In genomic region chr12:109864916-109865315, GRCh38 we compare ENCODE assay signal across 11 cellular contexts. TPM values are rescaled to one million over a fixed set of nuclear protein-coding genes. Genes with fewer than 3 reads are reported as not detected.
DNase-seq lines count a peak whose midpoint lies in the region; ATAC-seq and TF ChIP-seq lines count a peak whose summit lies in the region.
"Had no signal": no experiment of that assay in that cellular context is flagged by ENCODE, and none has a peak within 500 bp of the region (broad histone marks: within the 10 kb centered on the region; RNA-seq: fewer than 3 reads in every experiment).

No MANE protein-coding gene starts in this region.

- H4K20me1 ChIP-seq in IMR-90 (ENCODE audit: insufficient read depth, low read length), result peaks cover 16% of the 10 kb centered on the region

- no peak for DNase-seq in AG04450 (ENCODE audit: low read depth, low spot score)
- DNase-seq in IMR-90, result no peak
- no peak for DNase-seq in colonic mucosa
- no peak for DNase-seq in activated CD4-positive, CD25-positive, alpha-beta regulatory T cell treated with anti-CD3 and anti-CD28 coated beads, Interleukin-2, amount 50 U/mL, for 72 hours
- no peak for DNase-seq in activated naive CD4-positive, alpha-beta T cell treated with Interleukin-2 at 50 U/mL for 16 hours
- DNase-seq: aorta, BE2C had no signal

- no peak overlapping the region for H2AFZ ChIP-seq in IMR-90 (replicated peaks; ENCODE audit: low read length, poor library complexity)

- H3K4ac ChIP-seq in IMR-90 (ENCODE audit: low read depth, low read length), result no peak overlapping the region

- H2BK120ac ChIP-seq in IMR-90 (ENCODE audit: low read depth, low read length), result no peak overlapping the region

- ATAC-seq in IMR-90 (ENCODE audit: low read depth) (no peak), HG03457 (IDR thresholded peaks at IDR 0.05; ENCODE audit: unreplicated experiment) (no peak), HG03432 (IDR thresholded peaks at IDR 0.05; ENCODE audit: unreplicated experiment) (no peak)
- ATAC-seq: HCT116 had no signal

- intact Hi-C loops in IMR-90 (cut with micrococcal nuclease) (no loop called here), colonic mucosa (cut with DNase I) (no loop called here)

- H3K4me2 ChIP-seq in IMR-90 (ENCODE audit: low read depth, low read length), result no peak overlapping the region

- H2BK5ac ChIP-seq in IMR-90 (ENCODE audit: low read depth, low read length, poor library complexity, severe bottlenecking), result no peak overlapping the region

- no peak for TF ChIP-seq RAD21 in IMR-90 (IDR thresholded peaks at IDR 0.05; ENCODE audit: low read length)

- in situ Hi-C loops in IMR-90 (cut with MboI; ENCODE audit: low sequenced_read_pairs), result no loop called here

- no peaks in the 10 kb centered on the region for H3K27me3 ChIP-seq in AG04450 (ENCODE audit: control insufficient read depth, insufficient read depth, low read length)
- no peaks in the 10 kb centered on the region for H3K27me3 ChIP-seq in IMR-90 (ENCODE audit: control insufficient read depth, insufficient read depth, low read length)
- H3K27me3 ChIP-seq in colonic mucosa, result no peaks in the 10 kb centered on the region
- H3K27me3 ChIP-seq in neutrophil, result no peaks in the 10 kb centered on the region
- H3K27me3 ChIP-seq: BE2C had no signal

- no peak overlapping the region for H2AK9ac ChIP-seq in IMR-90 (replicated peaks; ENCODE audit: low read depth, low read length, poor library complexity)

- dilution Hi-C loops in IMR-90 (cut with HindIII; ENCODE audit: low sequenced_read_pairs, unreplicated experiment), result no loop called here

- CTCF ChIA-PET in AG04450 (lab: Charles Lee), result interaction anchor here (0.7 to 5.5 kb wide), 4 partner anchors 8 to 57 kb away, joined by 3 to 39 read pairs (median 15); no protein-coding TSS in a partner anchor
- CTCF ChIA-PET in IMR-90 (lab: Yijun Ruan, JAX), result no interaction called here

- BruUV-seq in IMR-90 (replicated peaks; lab: Mats Ljungman, UMichigan), result no TSS peak

- no peak overlapping the region for H2BK15ac ChIP-seq in IMR-90 (ENCODE audit: low read depth, low read length)

- no peak overlapping the region for H3K56ac ChIP-seq in IMR-90 (ENCODE audit: extremely low read depth, insufficient read depth, low read length)

- H3K4me3 ChIP-seq in AG04450 (ENCODE audit: low read depth, low read length) (no peak overlapping the region), IMR-90 (ENCODE audit: insufficient read depth, low read depth, low read length) (no peak overlapping the region), colonic mucosa (no peak overlapping the region), neutrophil (ENCODE audit: low read depth in 1 of 2, low read length in 1 of 2) (peak overlapping the region in 1 of 2 experiments; percentile 4)

- H3K14ac ChIP-seq in IMR-90 (replicated peaks; ENCODE audit: low read depth, low read length), result no peak overlapping the region

- peaks cover 4% of the 10 kb centered on the region for H3K36me3 ChIP-seq in IMR-90 (ENCODE audit: control insufficient read depth, insufficient read depth, low read length)
- no peaks in the 10 kb centered on the region for H3K36me3 ChIP-seq in colonic mucosa
- no peaks in the 10 kb centered on the region for H3K36me3 ChIP-seq in neutrophil
- H3K36me3 ChIP-seq: BE2C had no signal

- H2BK20ac ChIP-seq in IMR-90 (ENCODE audit: low read depth, low read length), result no peak overlapping the region

- no peak overlapping the region for H4K8ac ChIP-seq in IMR-90 (ENCODE audit: low read depth in 2 of 2, low read length in 2 of 2)

- H3K18ac ChIP-seq in IMR-90 (ENCODE audit: low read depth, low read length), result no peak overlapping the region

- no peak overlapping the region for H3K9ac ChIP-seq in IMR-90 (ENCODE audit: low read depth, low read length)
- peak overlapping the region; percentile 47 to 62 for H3K9ac ChIP-seq in colonic mucosa (ENCODE audit: low read depth in 2 of 2, low read length in 2 of 2)

- H2AK5ac ChIP-seq in IMR-90 (ENCODE audit: low read depth, low read length), result no peak overlapping the region

- peaks cover 20 to 59% of the 10 kb centered on the region in 2 experiments for H3K79me1 ChIP-seq in IMR-90 (ENCODE audit: low read depth in 1 of 2, low read length in 2 of 2)

- WGBS in IMR-90 (ENCODE audit: extremely low coverage in 2 of 2, insufficient read length in 1 of 2), 2 experiments, result no CpG with 5 or more reads among the region's 3 CpGs

- POLR2A ChIA-PET in AG04450 (lab: Yijun Ruan, JAX) (interaction anchor here (0.5 kb wide), 1 partner anchor 566 kb away, joined by 3 read pairs; no protein-coding TSS in a partner anchor), IMR-90 (lab: Charles Lee; ENCODE audit: unreplicated experiment) (interaction anchor here (0.6 kb wide), 1 partner anchor 36 kb away, joined by 3 read pairs; no protein-coding TSS in a partner anchor)

- TF ChIP-seq CTCF in AG04450 (IDR thresholded peaks at IDR 0.05; ENCODE audit: low read depth, low read length) (no peak), IMR-90 (conservative IDR thresholded peaks at IDR 0.05; ENCODE audit: low read depth, low read length) (no peak), colonic mucosa (IDR thresholded peaks at IDR 0.05) (no peak), neutrophil (IDR thresholded peaks at IDR 0.05) (no peak)

- H3K9me3 ChIP-seq in AG04450 (ENCODE audit: control insufficient read depth, insufficient read depth, low read length), result no peaks in the 10 kb centered on the region
- H3K9me3 ChIP-seq in IMR-90 (ENCODE audit: control insufficient read depth, insufficient read depth, low read length), result no peaks in the 10 kb centered on the region
- no peaks in the 10 kb centered on the region for H3K9me3 ChIP-seq in colonic mucosa
- no peaks in the 10 kb centered on the region for H3K9me3 ChIP-seq in neutrophil
- H3K9me3 ChIP-seq: BE2C had no signal

- no peak overlapping the region for H4K5ac ChIP-seq in IMR-90 (ENCODE audit: low read depth, low read length)

- no peak overlapping the region for H4K91ac ChIP-seq in IMR-90 (ENCODE audit: insufficient read depth, low read depth, low read length)

- peaks cover 18% of the 10 kb centered on the region for H3K9me1 ChIP-seq in IMR-90 (ENCODE audit: insufficient read depth, low read length)

- no peak overlapping the region for H3K23ac ChIP-seq in IMR-90 (ENCODE audit: low read depth, low read length)

- TF ChIP-seq POLR2A in IMR-90 (IDR thresholded peaks at IDR 0.05; ENCODE audit: low read depth, low read length), result no peak

- H3K27ac ChIP-seq in AG04450 (ENCODE audit: low read depth, low read length) (peak overlapping the region; percentile 31), IMR-90 (ENCODE audit: insufficient read depth, low read length) (peak overlapping the region; percentile 19; the same call in 1 of the 2 replicates), colonic mucosa (peak overlapping the region; percentile 86), neutrophil (peak overlapping the region; percentile 86)

- H3K4me1 ChIP-seq in IMR-90 (ENCODE audit: control insufficient read depth, insufficient read depth, low read length), result peaks cover 7% of the 10 kb centered on the region; the same call in 1 of the 2 replicates
- peaks cover 17% of the 10 kb centered on the region for H3K4me1 ChIP-seq in colonic mucosa
- peaks cover 48 to 55% of the 10 kb centered on the region in 2 experiments for H3K4me1 ChIP-seq in neutrophil (ENCODE audit: control insufficient read depth in 1 of 2, insufficient read depth in 1 of 2, low read depth in 1 of 2, low read length in 1 of 2)
- H3K4me1 ChIP-seq: BE2C had no signal

TF ChIP-seq in IMR-90, 13 proteins besides CTCF, POLR2A, EP300 and RAD21:
- TF ChIP-seq BHLHE40 (IDR thresholded peaks at IDR 0.05; ENCODE audit: low read depth, low read length) (no peak), MAZ (IDR thresholded peaks at IDR 0.05; ENCODE audit: borderline replicate concordance, low read depth, low read length) (no peak), FOS (IDR thresholded peaks at IDR 0.05; ENCODE audit: low read depth, low read length) (no peak), CEBPB (IDR thresholded peaks at IDR 0.05; ENCODE audit: low read depth, low read length) (no peak), MXI1 (IDR thresholded peaks at IDR 0.05; ENCODE audit: borderline replicate concordance, low read depth, low read length) (no peak), NFE2L2 (IDR thresholded peaks at IDR 0.05; ENCODE audit: low read depth, low read length) (no peak), RCOR1 (IDR thresholded peaks at IDR 0.05; ENCODE audit: insufficient replicate concordance, low read length) (no peak)
- TF ChIP-seq, protein P1, sequence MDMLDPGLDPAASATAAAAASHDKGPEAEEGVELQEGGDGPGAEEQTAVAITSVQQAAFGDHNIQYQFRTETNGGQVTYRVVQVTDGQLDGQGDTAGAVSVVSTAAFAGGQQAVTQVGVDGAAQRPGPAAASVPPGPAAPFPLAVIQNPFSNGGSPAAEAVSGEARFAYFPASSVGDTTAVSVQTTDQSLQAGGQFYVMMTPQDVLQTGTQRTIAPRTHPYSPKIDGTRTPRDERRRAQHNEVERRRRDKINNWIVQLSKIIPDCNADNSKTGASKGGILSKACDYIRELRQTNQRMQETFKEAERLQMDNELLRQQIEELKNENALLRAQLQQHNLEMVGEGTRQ (IDR thresholded peaks at IDR 0.05; ENCODE audit: low read depth, low read length), result no peak

RNA-seq across cellular contexts. Expression of gene GLTP, which starts 15.4 kb away (rescaled TPM):
- 28.8 and 30.3 TPM in 2 replicates for polyA plus RNA-seq in AG04450 (2011; rRNA removed)
- 63.5 and 102 TPM in 2 replicates for polyA minus RNA-seq in AG04450 (2011; rRNA and poly(A)+ RNA removed)
- 58.4 and 67.2 TPM in 2 replicates for total RNA-seq in IMR-90 (2012; rRNA removed)
- polyA plus RNA-seq in IMR-90 (2012; rRNA removed), result 32.5 and 34.4 TPM in 2 replicates
- polyA plus RNA-seq in IMR-90 (2012; cell fraction: cytosol; rRNA removed), result 23.4 and 23.7 TPM in 2 replicates
- polyA plus RNA-seq in IMR-90 (2012; cell fraction: nucleus; rRNA removed; ENCODE audit: low replicate concordance), result 5.7 and 6.9 TPM in 2 replicates
- 10 to 100 TPM; 72.0 to 76.3 TPM for total RNA-seq in colonic mucosa

RNA-seq across cellular contexts. Expression of gene TRPV4, which starts 31.7 kb away (rescaled TPM):
- 5.2 and 6.8 TPM in 2 replicates for polyA plus RNA-seq in AG04450 (2011; rRNA removed)
- 11.4 and 16.2 TPM in 2 replicates for polyA minus RNA-seq in AG04450 (2011; rRNA and poly(A)+ RNA removed)
- total RNA-seq in IMR-90 (2012; rRNA removed), result 1.1 TPM in 2 replicates
- polyA plus RNA-seq in IMR-90 (2012; rRNA removed), result 6.1 and 6.6 TPM in 2 replicates
- 4.6 and 7.1 TPM in 2 replicates for polyA plus RNA-seq in IMR-90 (2012; cell fraction: cytosol; rRNA removed)
- polyA plus RNA-seq in IMR-90 (2012; cell fraction: nucleus; rRNA removed; ENCODE audit: low replicate concordance), result 10.1 and 18.5 TPM in 2 replicates
- under 1 TPM; 0.10 to 0.32 TPM for total RNA-seq in colonic mucosa

RNA-seq across cellular contexts. Expression of gene TCHP, which starts 35.2 kb away (rescaled TPM):
- polyA plus RNA-seq in AG04450 (2011; rRNA removed) (7.6 and 9.1 TPM in 2 replicates), IMR-90 (2012; rRNA removed) (10.9 and 13.4 TPM in 2 replicates)
- 4.5 and 6.4 TPM in 2 replicates for polyA minus RNA-seq in AG04450 (2011; rRNA and poly(A)+ RNA removed)
- total RNA-seq in IMR-90 (2012; rRNA removed) (6.1 and 11.4 TPM in 2 replicates), colonic mucosa (10 to 100 TPM; 11.4 to 27.0 TPM)
- polyA plus RNA-seq in IMR-90 (2012; cell fraction: cytosol; rRNA removed), result 9.3 and 11.2 TPM in 2 replicates
- 40.1 and 40.5 TPM in 2 replicates for polyA plus RNA-seq in IMR-90 (2012; cell fraction: nucleus; rRNA removed; ENCODE audit: low replicate concordance)

Comparison
In these comparisons a context has a peak if more than half of its experiments do, and no peak if none do; other contexts are left out.
1. H3K27ac ChIP-seq: peak in every context shown above with its lines; median percentile 86 in colonic mucosa; 86 in neutrophil; 31 in AG04450; 19 in IMR-90.